ENCODE assay signal across 1 cellular context in genomic region chr6:15561447-15562199, GRCh38.
A peak's percentile ranks its signal among the peaks of the same experiment; 100 is the strongest.
TF ChIP-seq lines count a peak whose summit lies in the region.

No MANE protein-coding gene starts in this region.

TF ChIP-seq in K562, 482 proteins besides CTCF, POLR2A, EP300 and RAD21 (continued from another document and continues in another):
- TF ChIP-seq ELK3 (CRISPR knock-in tag; IDR thresholded peaks at IDR 0.05) = peak; percentile 79; the same call in 1 of the 2 replicates
- TF ChIP-seq ERF (CRISPR knock-in tag; IDR thresholded peaks at IDR 0.05) = peak; percentile 44; the same call in 1 of the 2 replicates
- TF ChIP-seq KLF10 (CRISPR knock-in tag; IDR thresholded peaks at IDR 0.05) = 0 out of 2 replicates have a peak, but pooled peaks have one; percentile 8
- TF ChIP-seq CTCFL (IDR thresholded peaks at IDR 0.05; ENCODE audit: borderline replicate concordance, insufficient read depth, low read depth, low read length, poor library complexity, severe bottlenecking) = no peak
- TF ChIP-seq MECOM (CRISPR knock-in tag; IDR thresholded peaks at IDR 0.05) = peak; percentile 92
- TF ChIP-seq TSHZ1 (CRISPR knock-in tag; IDR thresholded peaks at IDR 0.05) = peak; percentile 67
- TF ChIP-seq MEF2A (IDR thresholded peaks at IDR 0.05; ENCODE audit: control insufficient read depth, low read depth, low read length) = no peak
- no peak for TF ChIP-seq HLTF (IDR thresholded peaks at IDR 0.05)
- TF ChIP-seq ZNF146 (CRISPR knock-in tag; IDR thresholded peaks at IDR 0.05; ENCODE audit: unreplicated experiment) = no peak
- no peak for TF ChIP-seq ZNF75A (CRISPR knock-in tag; IDR thresholded peaks at IDR 0.05)
- TF ChIP-seq NR2F6 (CRISPR knock-in tag; IDR thresholded peaks at IDR 0.05) = no peak
- 0 out of 2 replicates have a peak, but pooled peaks have one; percentile 71 for TF ChIP-seq ZNF175 (CRISPR knock-in tag; IDR thresholded peaks at IDR 0.05; ENCODE audit: low read depth)
- TF ChIP-seq ZNF134 (CRISPR knock-in tag; conservative IDR thresholded peaks at IDR 0.05) = no peak
- TF ChIP-seq CREB5 (CRISPR knock-in tag; IDR thresholded peaks at IDR 0.05) = 0 out of 2 replicates have a peak, but pooled peaks have one; percentile 58
- peak; percentile 83 for TF ChIP-seq ILK (tag; IDR thresholded peaks at IDR 0.05; ENCODE audit: borderline replicate concordance, low read depth)
- TF ChIP-seq ZBTB1 (CRISPR knock-in tag; IDR thresholded peaks at IDR 0.05; ENCODE audit: borderline replicate concordance, low read depth) = no peak
- no peak for TF ChIP-seq ZNF232 (CRISPR knock-in tag; IDR thresholded peaks at IDR 0.05)
- no peak for TF ChIP-seq NR0B1 (IDR thresholded peaks at IDR 0.05; ENCODE audit: partially characterized antibody)
- no peak for TF ChIP-seq EZH2 (IDR thresholded peaks at IDR 0.05; ENCODE audit: borderline replicate concordance, low read depth, low read length)
- 0 out of 2 replicates have a peak, but pooled peaks have one; percentile 49 for TF ChIP-seq ZBTB17 (CRISPR knock-in tag; IDR thresholded peaks at IDR 0.05)
- TF ChIP-seq PYGO2 (tag; IDR thresholded peaks at IDR 0.05) = peak; percentile 76
- TF ChIP-seq DLX4 (CRISPR knock-in tag; IDR thresholded peaks at IDR 0.05) = no peak
- no peak for TF ChIP-seq NR2C2 (CRISPR knock-in tag; IDR thresholded peaks at IDR 0.05)
- peak; percentile 52; the same call in 1 of the 2 replicates for TF ChIP-seq NR2C2 (tag; IDR thresholded peaks at IDR 0.05)
- no peak for TF ChIP-seq ZBTB8A (IDR thresholded peaks at IDR 0.05; ENCODE audit: partially characterized antibody)
- no peak for TF ChIP-seq NFIC (IDR thresholded peaks at IDR 0.05)
- peak; percentile 91; the same call in 1 of the 2 replicates for TF ChIP-seq CREB3 (tag; conservative IDR thresholded peaks at IDR 0.05; ENCODE audit: low read depth)
- TF ChIP-seq POU5F1 (IDR thresholded peaks at IDR 0.05; ENCODE audit: borderline replicate concordance, low read depth, low read length, partially characterized antibody) = no peak
- no peak for TF ChIP-seq ZNF212 (CRISPR knock-in tag; IDR thresholded peaks at IDR 0.05)
- TF ChIP-seq RERE (CRISPR knock-in tag; IDR thresholded peaks at IDR 0.05; ENCODE audit: borderline replicate concordance) = no peak
- no peak for TF ChIP-seq ZNF253 (CRISPR knock-in tag; conservative IDR thresholded peaks at IDR 0.05)
- TF ChIP-seq TEAD2 (tag; IDR thresholded peaks at IDR 0.05) = peak; percentile 25; the same call in 1 of the 2 replicates
- no peak for TF ChIP-seq MEIS2 (IDR thresholded peaks at IDR 0.05; ENCODE audit: partially characterized antibody)
- TF ChIP-seq RBM14 (IDR thresholded peaks at IDR 0.05; ENCODE audit: borderline replicate concordance, insufficient read depth, low read depth, low read length) = no peak
- TF ChIP-seq PHF20 (IDR thresholded peaks at IDR 0.05; ENCODE audit: partially characterized antibody) = no peak
- no peak for TF ChIP-seq ZNF511 (CRISPR knock-in tag; IDR thresholded peaks at IDR 0.05)
- peak; percentile 50; the same call in 1 of the 2 replicates for TF ChIP-seq ZBTB12 (CRISPR knock-in tag; IDR thresholded peaks at IDR 0.05)
- TF ChIP-seq HMG20A (CRISPR knock-in tag; conservative IDR thresholded peaks at IDR 0.05) = no peak
- peak; percentile 61 for TF ChIP-seq DIDO1 (tag; IDR thresholded peaks at IDR 0.05; ENCODE audit: low read depth)
- TF ChIP-seq ZNF24 (IDR thresholded peaks at IDR 0.05) = no peak
- TF ChIP-seq ZNF408 (CRISPR knock-in tag; IDR thresholded peaks at IDR 0.05; ENCODE audit: low read depth) = no peak
- TF ChIP-seq ZNF589 (CRISPR knock-in tag; IDR thresholded peaks at IDR 0.05; ENCODE audit: low read depth) = peak; percentile 77; the same call in 1 of the 2 replicates
- no peak for TF ChIP-seq HNRNPLL (IDR thresholded peaks at IDR 0.05; ENCODE audit: low read depth, low read length, poor library complexity, severe bottlenecking)
